22 cellular contexts compared by ENCODE assay signal in genomic region chr11:131198161-131198560, GRCh38.
"Had no signal": no experiment of that assay in that cellular context is flagged by ENCODE, and none has a peak within 500 bp of the region (broad histone marks: within the 10 kb centered on the region; RNA-seq: fewer than 3 reads in every experiment).

No MANE protein-coding gene starts in this region.

- H3K36me3 ChIP-seq: Peyer's patch, SJCRH30 had no signal

- DNase-seq: Kasumi-1; KG1; MM.1S; NCI-H1092 treated with DMSO at 0.1 percent for 48 hours; NCI-H1436; NCI-H187; NCI-H2029; NCI-H2081 treated with DMSO at 0.1 percent for 48 hours; NCI-H2171 treated with DMSO at 0.1 percent for 48 hours; NCI-H345; NCI-H446 treated with DMSO at 0.1 percent for 48 hours; NCI-H510A treated with DMSO at 0.1 percent for 48 hours; NCI-H69; NCI-H774; NK-92 treated with Interleukin-12 subunit alpha and Interleukin-12 subunit beta, amount 100 ng/mL, for 24 hours; OCI-M1; PC-9; Peyer's patch; SHP77 treated with DMSO at 0.1 percent for 48 hours; SJCRH30 had no signal

- H3K4me3 ChIP-seq: PC-9, Peyer's patch, SJCRH30 had no signal

- H3K4me1 ChIP-seq: SJCRH30 had no signal

- H3K4me2 ChIP-seq: PC-9 had no signal

- H2AFZ ChIP-seq: PC-9 had no signal

- H3K9me3 ChIP-seq: Peyer's patch, SJCRH30 had no signal

- H3K27me3 ChIP-seq: Peyer's patch, SJCRH30 had no signal

- ATAC-seq: Right ventricle myocardium inferior, SK-N-SH treated with all-trans-retinoic acid at 6 μM for 48 hours had no signal

- H3K27ac ChIP-seq: PC-9, Peyer's patch, SJCRH30 had no signal
